12 cellular contexts compared by ENCODE assay signal in the genomic region with DNA sequence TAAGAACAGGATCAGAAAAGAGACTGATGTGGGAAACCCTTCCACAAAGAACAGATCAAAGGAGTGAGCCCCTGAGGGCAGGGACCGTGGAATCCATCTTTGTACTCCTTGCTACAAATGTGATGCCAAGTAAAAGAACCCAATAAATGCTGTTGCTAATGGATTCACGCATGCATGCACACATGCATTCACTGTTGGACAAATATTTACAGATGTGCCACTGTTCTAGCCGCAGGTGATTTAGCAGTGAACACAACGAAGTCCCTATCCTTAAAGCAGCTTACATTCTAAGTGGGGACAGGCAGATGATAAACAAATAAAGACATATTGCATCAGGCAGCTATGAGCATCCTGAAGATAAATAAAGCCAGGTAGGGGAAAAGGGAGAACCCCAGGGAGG.
DNase-seq lines count a peak whose midpoint lies in the region; ATAC-seq, FAIRE-seq and TF ChIP-seq lines count a peak whose summit lies in the region.
"Had no signal": no experiment of that assay in that cellular context is flagged by ENCODE, and none has a peak within 500 bp of the region (broad histone marks: within the 10 kb centered on the region; RNA-seq: fewer than 3 reads in every experiment).

No MANE protein-coding gene starts in this region.

- H3K36me3 Mint-ChIP-seq in activated T-cell treated with anti-CD3 and anti-CD28 coated beads, Interleukin-2, amount 50 U/mL, for 72 hours (ENCODE audit: insufficient read depth in 2 of 2): peaks cover 14 to 24% of the 10 kb centered on the region in 2 donors
- H3K36me3 Mint-ChIP-seq in stimulated activated naive B cell treated with anti-CD40 and anti-IgM and Interleukin-4, amounts not matched to agents 10 μg/mL and 1 μg/mL and 100 μg/mL, for 72 hours: peaks cover 40 to 52% of the 10 kb centered on the region in 2 donors
- H3K36me3 Mint-ChIP-seq in endothelial cell (ENCODE audit: low read depth, unreplicated experiment) (peaks cover 12% of the 10 kb centered on the region), Calu3 (ENCODE audit: insufficient read depth, unreplicated experiment) (no peaks in the 10 kb centered on the region)

- no peaks in the 10 kb centered on the region for H3K9me3 Mint-ChIP-seq in activated T-cell treated with anti-CD3 and anti-CD28 coated beads, Interleukin-2, amount 50 U/mL, for 72 hours
- H3K9me3 Mint-ChIP-seq in stimulated activated naive B cell treated with anti-CD40 and anti-IgM and Interleukin-4, amounts not matched to agents 10 μg/mL and 1 μg/mL and 100 μg/mL, for 72 hours: peaks cover 3 to 4% of the 10 kb centered on the region in 2 donors
- H3K9me3 Mint-ChIP-seq in endothelial cell (ENCODE audit: unreplicated experiment): no peaks in the 10 kb centered on the region
- no peaks in the 10 kb centered on the region for H3K9me3 Mint-ChIP-seq in Calu3 (ENCODE audit: low read depth, unreplicated experiment)

- H3K27me3 Mint-ChIP-seq in activated T-cell treated with anti-CD3 and anti-CD28 coated beads, Interleukin-2, amount 50 U/mL, for 72 hours (ENCODE audit: low read depth): no peaks in the 10 kb centered on the region
- H3K27me3 Mint-ChIP-seq in stimulated activated naive B cell treated with anti-CD40 and anti-IgM and Interleukin-4, amounts not matched to agents 10 μg/mL and 1 μg/mL and 100 μg/mL, for 72 hours: no peaks in the 10 kb centered on the region
- H3K27me3 Mint-ChIP-seq in endothelial cell (ENCODE audit: unreplicated experiment) (peaks cover 19% of the 10 kb centered on the region), Calu3 (ENCODE audit: unreplicated experiment) (no peaks in the 10 kb centered on the region)

- H3K4me1 ChIP-seq in K562 (replicated peaks in 1 of 2; ENCODE audit: control insufficient read depth in 2 of 2, insufficient read depth in 2 of 2, low read length in 2 of 2): no peaks in the 10 kb centered on the region

- H3K27me3 ChIP-seq in K562 (ENCODE audit: control insufficient read depth in 2 of 2, insufficient read depth in 2 of 2, low read length in 2 of 2): peaks cover 46 to 69% of the 10 kb centered on the region in 2 experiments
- H3K27me3 ChIP-seq: esophagus squamous epithelium, upper lobe of left lung had no signal

- BruUV-seq in K562 (replicated peaks; lab: Mats Ljungman, UMichigan) (no TSS peak), Calu3 (replicated peaks; lab: Mats Ljungman, UMichigan) (no TSS peak)

- no peak overlapping the region for H3K4me3 Mint-ChIP-seq in activated T-cell treated with anti-CD3 and anti-CD28 coated beads, Interleukin-2, amount 50 U/mL, for 72 hours
- peak overlapping the region in 1 of 2 donors; percentile 3 for H3K4me3 Mint-ChIP-seq in stimulated activated naive B cell treated with anti-CD40 and anti-IgM and Interleukin-4, amounts not matched to agents 10 μg/mL and 1 μg/mL and 100 μg/mL, for 72 hours
- no peak overlapping the region for H3K4me3 Mint-ChIP-seq in endothelial cell (ENCODE audit: unreplicated experiment)
- no peak overlapping the region for H3K4me3 Mint-ChIP-seq in Calu3 (ENCODE audit: low read depth, unreplicated experiment)

- FAIRE-seq in K562 (lab: Jason Lieb, UNC): no peak
- FAIRE-seq in H54 (lab: Jason Lieb, UNC): no peak
- FAIRE-seq: bronchial epithelial cell had no signal

- H3K4me3 ChIP-seq in K562: no peak overlapping the region
- H3K4me3 ChIP-seq: esophagus squamous epithelium, upper lobe of left lung had no signal

- H3K9me1 ChIP-seq in K562 (ENCODE audit: control insufficient read depth, insufficient read depth, low read length): no peaks in the 10 kb centered on the region

- POLR2A ChIA-PET in K562 (lab: Yijun Ruan, JAX): interaction anchor here (0.8 to 1.2 kb wide), 2 partner anchors 9 to 16 kb away, joined by 3 to 4 read pairs; no protein-coding TSS in a partner anchor

- no peaks in the 10 kb centered on the region for H3K36me3 ChIP-seq in K562 (ENCODE audit: control insufficient read depth, insufficient read depth, low read length)
- H3K36me3 ChIP-seq: esophagus squamous epithelium, upper lobe of left lung had no signal

- no peak for ATAC-seq in activated T-cell treated with anti-CD3 and anti-CD28 coated beads, Interleukin-2, amount 50 U/mL, for 72 hours (replicated peaks in 1 of 2)
- ATAC-seq in K562: no peak
- no peak for ATAC-seq in stimulated activated naive B cell treated with anti-CD40 and anti-IgM and Interleukin-4, amounts not matched to agents 10 μg/mL and 1 μg/mL and 100 μg/mL, for 72 hours (replicated peaks)

- peaks cover 60% of the 10 kb centered on the region for H3K4me1 Mint-ChIP-seq in activated T-cell treated with anti-CD3 and anti-CD28 coated beads, Interleukin-2, amount 50 U/mL, for 72 hours (ENCODE audit: low read depth)
- peaks cover 58 to 60% of the 10 kb centered on the region in 2 donors for H3K4me1 Mint-ChIP-seq in stimulated activated naive B cell treated with anti-CD40 and anti-IgM and Interleukin-4, amounts not matched to agents 10 μg/mL and 1 μg/mL and 100 μg/mL, for 72 hours
- H3K4me1 Mint-ChIP-seq in endothelial cell (ENCODE audit: unreplicated experiment): peaks cover 81% of the 10 kb centered on the region
- H3K4me1 Mint-ChIP-seq in Calu3 (ENCODE audit: low read depth, unreplicated experiment): peaks cover 14% of the 10 kb centered on the region

- CTCF ChIA-PET in K562 (lab: Yijun Ruan, JAX; ENCODE audit: low intra/inter-chr PET ratio) (no interaction called here), Calu3 (lab: Charles Lee) (no interaction called here)

- H3K79me2 ChIP-seq in K562 (ENCODE audit: control insufficient read depth, insufficient read depth, low read length): no peaks in the 10 kb centered on the region

- peak overlapping the region; percentile 76 for H3K27ac Mint-ChIP-seq in activated T-cell treated with anti-CD3 and anti-CD28 coated beads, Interleukin-2, amount 50 U/mL, for 72 hours
- peak overlapping the region; percentile 53 for H3K27ac Mint-ChIP-seq in stimulated activated naive B cell treated with anti-CD40 and anti-IgM and Interleukin-4, amounts not matched to agents 10 μg/mL and 1 μg/mL and 100 μg/mL, for 72 hours
- H3K27ac Mint-ChIP-seq in endothelial cell (ENCODE audit: unreplicated experiment) (no peak overlapping the region), Calu3 (ENCODE audit: unreplicated experiment) (no peak overlapping the region)

- no peaks in the 10 kb centered on the region; the same call in 1 of the 2 replicates for H4K20me1 ChIP-seq in K562 (replicated peaks; ENCODE audit: control insufficient read depth, insufficient read depth, low read length)

- in situ Hi-C loops in K562 (cut with MboI): no loop called here

- H3K9me3 ChIP-seq in K562 (replicated peaks; ENCODE audit: control insufficient read depth, insufficient read depth, low read depth, low read length): no peaks in the 10 kb centered on the region
- H3K9me3 ChIP-seq: esophagus squamous epithelium, upper lobe of left lung had no signal

- H3K27ac ChIP-seq in K562 (ENCODE audit: extremely low read depth, low read depth, low read length): no peak overlapping the region

- no peak for TF ChIP-seq EP300 in K562 (IDR thresholded peaks at IDR 0.05; ENCODE audit: low read length)

- 1% methylated on average over 4 of the region's 4 CpGs for WGBS in K562 (ENCODE audit: insufficient coverage, low coverage, missing lambda C conversion rate)

- no peak for DNase-seq in activated T-cell treated with anti-CD3 and anti-CD28 coated beads, Interleukin-2, amount 50 U/mL, for 72 hours
- DNase-seq in activated T-cell treated with anti-CD3 and anti-CD28 coated beads, Interleukin-2, amount 50 U/mL, for 48 hours: no peak
- DNase-seq in NCI-H2029 treated with DMSO at 0.1 percent for 48 hours (lab: John Stamatoyannopoulos, UW): peak; percentile 26
- DNase-seq in K562 (ENCODE audit: extremely low read depth in 1 of 4, low spot score in 3 of 4): no peak
- DNase-seq in stimulated activated naive B cell treated with anti-CD40 and anti-IgM and Interleukin-4, amounts not matched to agents 10 μg/mL and 1 μg/mL and 100 μg/mL, for 72 hours: no peak
- DNase-seq in endothelial cell (ENCODE audit: low spot score): no peak
- no peak for DNase-seq in Calu3
- no peak for DNase-seq in H54 (ENCODE audit: insufficient read length, low spot score)
- DNase-seq: esophagus squamous epithelium, NCI-H1436 treated with DMSO at 0.1 percent for 48 hours, upper lobe of left lung had no signal

- H3K9ac ChIP-seq in K562 (ENCODE audit: insufficient read depth in 1 of 2, low read depth in 2 of 2, low read length in 2 of 2): no peak overlapping the region

- no peak overlapping the region for H2AFZ ChIP-seq in K562 (ENCODE audit: low read depth, low read length)

- TF ChIP-seq CTCF in K562 (IDR thresholded peaks at IDR 0.05 in 2 of 3, conservative IDR thresholded peaks at IDR 0.05 in 1 of 3; ENCODE audit: insufficient read depth in 2 of 3, low read depth in 1 of 3, low read length in 3 of 3) (no peak), endothelial cell (IDR thresholded peaks at IDR 0.05; ENCODE audit: unreplicated experiment) (no peak), Calu3 (IDR thresholded peaks at IDR 0.05; ENCODE audit: unreplicated experiment) (no peak)

- no peak for TF ChIP-seq RAD21 in K562 (CRISPR knock-in tag; conservative IDR thresholded peaks at IDR 0.05 in 1 of 2, IDR thresholded peaks at IDR 0.05 in 1 of 2)

- no peak overlapping the region for H3K4me2 ChIP-seq in K562 (ENCODE audit: insufficient read depth, low read length)

- intact Hi-C loops in K562 (cut with micrococcal nuclease) (no loop called here), Calu3 (cut with micrococcal nuclease; ENCODE audit: unreplicated experiment) (no loop called here)

- no peak for TF ChIP-seq POLR2A in K562 (conservative IDR thresholded peaks at IDR 0.05)
- no peak for TF ChIP-seq POLR2A in H54 (IDR thresholded peaks at IDR 0.05; ENCODE audit: low read depth, low read length)

TF ChIP-seq in K562, 482 proteins besides CTCF, POLR2A, EP300 and RAD21:
- TF ChIP-seq ZNF436 (CRISPR knock-in tag; IDR thresholded peaks at IDR 0.05) (no peak), IRF2 (CRISPR knock-in tag; IDR thresholded peaks at IDR 0.05) (no peak), BCL6 (CRISPR knock-in tag; IDR thresholded peaks at IDR 0.05) (no peak), EZH2 (IDR thresholded peaks at IDR 0.05; ENCODE audit: borderline replicate concordance, low read depth, low read length) (0 out of 2 replicates have a peak, but pooled peaks have one; percentile 52)

Comparison
In these comparisons a context has a peak if more than half of its experiments do, and no peak if none do; other contexts are left out.
1. H3K27ac Mint-ChIP-seq: peak in activated T-cell treated with anti-CD3 and anti-CD28 coated beads, Interleukin-2, amount 50 U/mL, for 72 hours (single experiment) and stimulated activated naive B cell treated with anti-CD40 and anti-IgM and Interleukin-4, amounts not matched to agents 10 μg/mL and 1 μg/mL and 100 μg/mL, for 72 hours (single experiment); none in endothelial cell (single experiment) and Calu3 (single experiment).